In genomic region chr18:55781481-55781957, GRCh38 we compare ENCODE assay signal across 8 cellular contexts.
A peak's percentile ranks its signal among the peaks of the same experiment; 100 is the strongest.
DNase-seq lines count a peak whose midpoint lies in the region; ATAC-seq and TF ChIP-seq lines count a peak whose summit lies in the region.

No MANE protein-coding gene starts in this region.

- no peaks in the 10 kb centered on the region for H3K9me3 ChIP-seq in liver (ENCODE audit: control insufficient read depth in 4 of 4, low read length in 3 of 4)

- TF ChIP-seq CTCF in GM23338 (conservative IDR thresholded peaks at IDR 0.05; ENCODE audit: low read depth in 2 of 2) (peak; percentile 89 to 90), liver (IDR thresholded peaks at IDR 0.05; ENCODE audit: low read depth, low read length, missing input control) (peak; percentile 28)

- peaks cover 27% of the 10 kb centered on the region for H3K4me1 ChIP-seq in GM23338 (ENCODE audit: insufficient read depth)
- peaks cover 0 to 9% (median 3%) of the 10 kb centered on the region in 4 donors for H3K4me1 ChIP-seq in liver (ENCODE audit: control insufficient read depth in 4 of 4, insufficient read depth in 4 of 4, low read length in 3 of 4)

- TF ChIP-seq RAD21 in liver (IDR thresholded peaks at IDR 0.05), result peak; percentile 75 to 76

- H3K27me3 ChIP-seq in GM23338 (ENCODE audit: insufficient read depth) (peaks cover 22% of the 10 kb centered on the region), liver (ENCODE audit: control insufficient read depth in 4 of 4, insufficient read depth in 4 of 4, low read length in 3 of 4) (peaks cover 0 to 3% (median 1%) of the 10 kb centered on the region in 4 donors)

- H3K4me3 Mint-ChIP-seq in GM23338, result peak overlapping the region; percentile 70

- no peaks in the 10 kb centered on the region for H3K36me3 Mint-ChIP-seq in GM23338 (ENCODE audit: low read depth)

- WGBS in liver, result 47% methylated on average over 6 of the region's 6 CpGs

- H3K9me2 ChIP-seq in GM23338 (ENCODE audit: insufficient read depth), result 0 out of 2 replicates have a peak, but pooled peaks cover 7% of the 10 kb centered on the region

- H3F3A ChIP-seq in GM23338 (replicated peaks; ENCODE audit: low read depth), result no peaks in the 10 kb centered on the region

- H3K9ac ChIP-seq in liver (ENCODE audit: low read depth in 1 of 2, low read length in 2 of 2), result no peak overlapping the region

- H3K4me2 ChIP-seq in GM23338, result peak overlapping the region; percentile 79

- H2AFZ ChIP-seq in GM23338, result peak overlapping the region; percentile 0; the same call in 1 of the 2 replicates

- DNase-seq in GM23338 (ENCODE audit: low spot score) (peak; percentile 83), NCI-H446 (lab: John Stamatoyannopoulos, UW) (peak; percentile 69 to 71), dermis microvascular lymphatic vessel endothelial cell (ENCODE audit: low read depth in 2 of 2) (peak; percentile 68 to 85), COLO829 (ENCODE audit: low spot score) (no peak)
- no peak for DNase-seq in activated CD8-positive, alpha-beta memory T cell treated with anti-CD3 and anti-CD28 coated beads for 24 hours

- H4K20me1 ChIP-seq in GM23338 (replicated peaks; ENCODE audit: insufficient read depth), result no peaks in the 10 kb centered on the region

- H3K27me3 Mint-ChIP-seq in GM23338 (ENCODE audit: insufficient read depth, low read depth, poor library complexity), result peaks cover 7% of the 10 kb centered on the region

- no peaks in the 10 kb centered on the region for H3K36me3 ChIP-seq in GM23338 (ENCODE audit: insufficient read depth)
- H3K36me3 ChIP-seq in liver (ENCODE audit: control insufficient read depth in 4 of 4, insufficient read depth in 3 of 4, low read depth in 1 of 4, low read length in 3 of 4), result no peaks in the 10 kb centered on the region

- peak overlapping the region; percentile 83 for H3K27ac Mint-ChIP-seq in GM23338

- no peaks in the 10 kb centered on the region for H3K79me2 ChIP-seq in GM23338 (replicated peaks; ENCODE audit: insufficient read depth)

- peak overlapping the region; percentile 64 for H3K4me3 ChIP-seq in GM23338
- H3K4me3 ChIP-seq in liver (ENCODE audit: low read depth in 1 of 3, low read length in 3 of 3), result no peak overlapping the region

- H3K9me3 Mint-ChIP-seq in GM23338, result no peaks in the 10 kb centered on the region

- 0 out of 2 replicates have a peak overlapping the region, but pooled peaks have one; percentile 8 for H3K27ac ChIP-seq in GM23338 (ENCODE audit: low read depth)
- H3K27ac ChIP-seq in liver (ENCODE audit: low read depth in 1 of 2, low read length in 2 of 2), result no peak overlapping the region

- peaks cover 43% of the 10 kb centered on the region for H3K4me1 Mint-ChIP-seq in GM23338

- ATAC-seq in GM23338 (peak; percentile 61), HG02571 (IDR thresholded peaks at IDR 0.05; ENCODE audit: unreplicated experiment) (no peak), GM21390 (IDR thresholded peaks at IDR 0.05; ENCODE audit: unreplicated experiment) (no peak)

TF ChIP-seq in GM23338, 12 proteins besides CTCF, POLR2A, EP300 and RAD21:
- TF ChIP-seq POLR2AphosphoS5 (IDR thresholded peaks at IDR 0.05; ENCODE audit: low read depth) (no peak), ZNF331 (CRISPR knock-in tag; IDR thresholded peaks at IDR 0.05; ENCODE audit: low read depth) (no peak), JUNB (IDR thresholded peaks at IDR 0.05; ENCODE audit: unreplicated experiment) (no peak), NANOG (IDR thresholded peaks at IDR 0.05; ENCODE audit: borderline replicate concordance) (no peak), EZH2 (IDR thresholded peaks at IDR 0.05; ENCODE audit: low read depth, unreplicated experiment) (no peak), STAT1 (IDR thresholded peaks at IDR 0.05; ENCODE audit: unreplicated experiment) (no peak)

TF ChIP-seq in liver, 16 proteins besides CTCF, POLR2A, EP300 and RAD21:
- TF ChIP-seq RXRA (IDR thresholded peaks at IDR 0.05) (no peak), EGR1 (IDR thresholded peaks at IDR 0.05; ENCODE audit: low read depth in 2 of 2) (no peak), JUND (IDR thresholded peaks at IDR 0.05) (no peak), FOXA1 (IDR thresholded peaks at IDR 0.05) (no peak), FOXA2 (IDR thresholded peaks at IDR 0.05) (no peak), GABPA (IDR thresholded peaks at IDR 0.05 in 1 of 2, conservative IDR thresholded peaks at IDR 0.05 in 1 of 2) (no peak), YY1 (IDR thresholded peaks at IDR 0.05) (no peak), HNF4G (IDR thresholded peaks at IDR 0.05) (no peak), SP1 (IDR thresholded peaks at IDR 0.05) (no peak), NR2F2 (IDR thresholded peaks at IDR 0.05) (no peak), ZBTB33 (IDR thresholded peaks at IDR 0.05) (no peak), ATF3 (IDR thresholded peaks at IDR 0.05) (no peak), TAF1 (conservative IDR thresholded peaks at IDR 0.05) (no peak), REST (IDR thresholded peaks at IDR 0.05) (no peak), HNF4A (conservative IDR thresholded peaks at IDR 0.05) (no peak)
- TF ChIP-seq, protein P1, sequence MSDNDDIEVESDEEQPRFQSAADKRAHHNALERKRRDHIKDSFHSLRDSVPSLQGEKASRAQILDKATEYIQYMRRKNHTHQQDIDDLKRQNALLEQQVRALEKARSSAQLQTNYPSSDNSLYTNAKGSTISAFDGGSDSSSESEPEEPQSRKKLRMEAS (IDR thresholded peaks at IDR 0.05), result no peak

Comparison
In these comparisons a context has a peak if more than half of its experiments do, and no peak if none do; other contexts are left out.
1. DNase-seq: peak in GM23338 (single experiment), NCI-H446 (2 of 2) and dermis microvascular lymphatic vessel endothelial cell (2 of 2); none in COLO829 (single experiment) and activated CD8-positive, alpha-beta memory T cell treated with anti-CD3 and anti-CD28 coated beads for 24 hours (single experiment).